Comparison of ENCODE assay signal across 1 cellular context in genomic region chr22:41401781-41402648, GRCh38.
TF ChIP-seq lines count a peak whose summit lies in the region.

No MANE protein-coding gene starts in this region.

TF ChIP-seq in HepG2, 621 proteins besides CTCF, POLR2A, EP300 and RAD21 (continued from another document and continues in another):
- TF ChIP-seq MNT (IDR thresholded peaks at IDR 0.05) (no peak), ZNF800 (CRISPR knock-in tag; IDR thresholded peaks at IDR 0.05) (no peak), TEF (CRISPR knock-in tag; IDR thresholded peaks at IDR 0.05) (no peak), STAT5B (CRISPR knock-in tag; IDR thresholded peaks at IDR 0.05) (no peak), SP5 (CRISPR knock-in tag; IDR thresholded peaks at IDR 0.05; ENCODE audit: borderline replicate concordance, low read depth) (0 out of 2 replicates have a peak, but pooled peaks have one; percentile 11), ZBTB10 (CRISPR knock-in tag; IDR thresholded peaks at IDR 0.05; ENCODE audit: borderline replicate concordance) (no peak), ZNF513 (CRISPR knock-in tag; conservative IDR thresholded peaks at IDR 0.05) (no peak), MAF1 (CRISPR knock-in tag; IDR thresholded peaks at IDR 0.05; ENCODE audit: borderline replicate concordance) (no peak), SIX1 (CRISPR knock-in tag; IDR thresholded peaks at IDR 0.05; ENCODE audit: borderline replicate concordance) (no peak), PATZ1 (CRISPR knock-in tag; IDR thresholded peaks at IDR 0.05) (no peak), ZNF205 (CRISPR knock-in tag; IDR thresholded peaks at IDR 0.05) (no peak), HNF4G (IDR thresholded peaks at IDR 0.05; ENCODE audit: borderline replicate concordance, low read depth, low read length) (peak; percentile 79), HNF4G (CRISPR knock-in tag; IDR thresholded peaks at IDR 0.05; ENCODE audit: borderline replicate concordance, low read depth) (no peak), BORCS8-MEF2B (CRISPR knock-in tag; IDR thresholded peaks at IDR 0.05) (0 out of 2 replicates have a peak, but pooled peaks have one; percentile 34), FOSL2 (CRISPR knock-in tag; IDR thresholded peaks at IDR 0.05) (no peak), ETV5 (CRISPR knock-in tag; IDR thresholded peaks at IDR 0.05; ENCODE audit: borderline replicate concordance) (0 out of 2 replicates have a peak, but pooled peaks have one; percentile 15), RXRB (CRISPR knock-in tag; IDR thresholded peaks at IDR 0.05; ENCODE audit: borderline replicate concordance) (no peak), TP53 (CRISPR knock-in tag; conservative IDR thresholded peaks at IDR 0.05) (no peak), JARID2 (CRISPR knock-in tag; IDR thresholded peaks at IDR 0.05; ENCODE audit: insufficient replicate concordance) (no peak), ZKSCAN5 (CRISPR knock-in tag; IDR thresholded peaks at IDR 0.05) (no peak), SOX5 (CRISPR knock-in tag; IDR thresholded peaks at IDR 0.05; ENCODE audit: borderline replicate concordance) (no peak), SMAD3 (CRISPR knock-in tag; IDR thresholded peaks at IDR 0.05) (no peak), CENPBD1 (CRISPR knock-in tag; IDR thresholded peaks at IDR 0.05; ENCODE audit: borderline replicate concordance, low read depth) (no peak), ZNF564 (CRISPR knock-in tag; IDR thresholded peaks at IDR 0.05) (no peak), ZNF484 (CRISPR knock-in tag; IDR thresholded peaks at IDR 0.05; ENCODE audit: borderline replicate concordance, low read depth) (no peak), ZNF839 (CRISPR knock-in tag; IDR thresholded peaks at IDR 0.05; ENCODE audit: borderline replicate concordance) (no peak), IRF1 (CRISPR knock-in tag; IDR thresholded peaks at IDR 0.05; ENCODE audit: low read depth) (no peak), MLLT10 (CRISPR knock-in tag; IDR thresholded peaks at IDR 0.05) (no peak), HDAC2 (CRISPR knock-in tag; IDR thresholded peaks at IDR 0.05) (peak; percentile 18; the same call in 1 of the 2 replicates), KLF6 (CRISPR knock-in tag; IDR thresholded peaks at IDR 0.05) (no peak), ZHX1 (CRISPR knock-in tag; IDR thresholded peaks at IDR 0.05; ENCODE audit: low read depth) (no peak), ZNF878 (CRISPR knock-in tag; IDR thresholded peaks at IDR 0.05) (no peak), ATF7-NPFF (CRISPR knock-in tag; IDR thresholded peaks at IDR 0.05; ENCODE audit: low read depth) (no peak), HNRNPL (IDR thresholded peaks at IDR 0.05; ENCODE audit: low read depth, low read length) (0 out of 2 replicates have a peak, but pooled peaks have one; percentile 75), ZC3H4 (CRISPR knock-in tag; IDR thresholded peaks at IDR 0.05; ENCODE audit: borderline replicate concordance) (no peak), YEATS2 (CRISPR knock-in tag; IDR thresholded peaks at IDR 0.05; ENCODE audit: borderline replicate concordance) (no peak), ZNF292 (CRISPR knock-in tag; IDR thresholded peaks at IDR 0.05; ENCODE audit: borderline replicate concordance, low read depth) (peak; percentile 59; the same call in 1 of the 2 replicates), ZNF670 (CRISPR knock-in tag; IDR thresholded peaks at IDR 0.05; ENCODE audit: borderline replicate concordance) (no peak), KDM4B (CRISPR knock-in tag; IDR thresholded peaks at IDR 0.05) (no peak)
- TF ChIP-seq, protein P1, sequence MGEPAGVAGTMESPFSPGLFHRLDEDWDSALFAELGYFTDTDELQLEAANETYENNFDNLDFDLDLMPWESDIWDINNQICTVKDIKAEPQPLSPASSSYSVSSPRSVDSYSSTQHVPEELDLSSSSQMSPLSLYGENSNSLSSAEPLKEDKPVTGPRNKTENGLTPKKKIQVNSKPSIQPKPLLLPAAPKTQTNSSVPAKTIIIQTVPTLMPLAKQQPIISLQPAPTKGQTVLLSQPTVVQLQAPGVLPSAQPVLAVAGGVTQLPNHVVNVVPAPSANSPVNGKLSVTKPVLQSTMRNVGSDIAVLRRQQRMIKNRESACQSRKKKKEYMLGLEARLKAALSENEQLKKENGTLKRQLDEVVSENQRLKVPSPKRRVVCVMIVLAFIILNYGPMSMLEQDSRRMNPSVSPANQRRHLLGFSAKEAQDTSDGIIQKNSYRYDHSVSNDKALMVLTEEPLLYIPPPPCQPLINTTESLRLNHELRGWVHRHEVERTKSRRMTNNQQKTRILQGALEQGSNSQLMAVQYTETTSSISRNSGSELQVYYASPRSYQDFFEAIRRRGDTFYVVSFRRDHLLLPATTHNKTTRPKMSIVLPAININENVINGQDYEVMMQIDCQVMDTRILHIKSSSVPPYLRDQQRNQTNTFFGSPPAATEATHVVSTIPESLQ (CRISPR knock-in tag; conservative IDR thresholded peaks at IDR 0.05) = no peak
- TF ChIP-seq, protein P2, sequence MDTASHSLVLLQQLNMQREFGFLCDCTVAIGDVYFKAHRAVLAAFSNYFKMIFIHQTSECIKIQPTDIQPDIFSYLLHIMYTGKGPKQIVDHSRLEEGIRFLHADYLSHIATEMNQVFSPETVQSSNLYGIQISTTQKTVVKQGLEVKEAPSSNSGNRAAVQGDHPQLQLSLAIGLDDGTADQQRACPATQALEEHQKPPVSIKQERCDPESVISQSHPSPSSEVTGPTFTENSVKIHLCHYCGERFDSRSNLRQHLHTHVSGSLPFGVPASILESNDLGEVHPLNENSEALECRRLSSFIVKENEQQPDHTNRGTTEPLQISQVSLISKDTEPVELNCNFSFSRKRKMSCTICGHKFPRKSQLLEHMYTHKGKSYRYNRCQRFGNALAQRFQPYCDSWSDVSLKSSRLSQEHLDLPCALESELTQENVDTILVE (CRISPR knock-in tag; IDR thresholded peaks at IDR 0.05) = no peak
- TF ChIP-seq, protein P3, sequence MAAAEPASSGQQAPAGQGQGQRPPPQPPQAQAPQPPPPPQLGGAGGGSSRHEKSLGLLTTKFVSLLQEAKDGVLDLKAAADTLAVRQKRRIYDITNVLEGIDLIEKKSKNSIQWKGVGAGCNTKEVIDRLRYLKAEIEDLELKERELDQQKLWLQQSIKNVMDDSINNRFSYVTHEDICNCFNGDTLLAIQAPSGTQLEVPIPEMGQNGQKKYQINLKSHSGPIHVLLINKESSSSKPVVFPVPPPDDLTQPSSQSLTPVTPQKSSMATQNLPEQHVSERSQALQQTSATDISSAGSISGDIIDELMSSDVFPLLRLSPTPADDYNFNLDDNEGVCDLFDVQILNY (CRISPR knock-in tag; conservative IDR thresholded peaks at IDR 0.05) = no peak
